ENCODE assay signal across 14 cellular contexts in genomic region chr1:47761974-47762373, GRCh38.
"Had no signal": no experiment of that assay in that cellular context is flagged by ENCODE, and none has a peak within 500 bp of the region (broad histone marks: within the 10 kb centered on the region; RNA-seq: fewer than 3 reads in every experiment).

No MANE protein-coding gene starts in this region.

- H3K4me1 ChIP-seq: lower lobe of right lung, right lobe of liver had no signal

- H3K27me3 ChIP-seq: brain microvascular endothelial cell, pancreas, right lobe of liver had no signal

- H3K4me3 Mint-ChIP-seq: activated CD4-positive, alpha-beta T cell treated with anti-CD3 and anti-CD28 coated beads, Interleukin-2, amount 10 ng/mL, durations not matched to agents 7 days and 5 days; activated CD8-positive, alpha-beta T cell treated with anti-CD3 and anti-CD28 coated beads, Interleukin-2, amount 10 ng/mL, durations not matched to agents 7 days and 5 days; activated naive CD4-positive, alpha-beta T cell treated with anti-CD3 and anti-CD28 coated beads, Interleukin-2, amount 10 ng/mL, durations not matched to agents 7 days and 5 days; natural killer cell; stimulated activated naive B cell treated with anti-CD40 and anti-IgM and Interleukin-4, amounts not matched to agents 10 μg/mL and 1 μg/mL and 100 μg/mL, for 72 hours had no signal

- FAIRE-seq: pancreas had no signal

- H3K36me3 ChIP-seq: brain microvascular endothelial cell, lower lobe of right lung, neutrophil, pancreas, right lobe of liver had no signal

- H3K27ac Mint-ChIP-seq: activated CD4-positive, alpha-beta T cell treated with anti-CD3 and anti-CD28 coated beads, Interleukin-2, amount 10 ng/mL, durations not matched to agents 7 days and 5 days; activated CD8-positive, alpha-beta T cell treated with anti-CD3 and anti-CD28 coated beads, Interleukin-2, amount 10 ng/mL, durations not matched to agents 7 days and 5 days; activated naive CD4-positive, alpha-beta T cell treated with anti-CD3 and anti-CD28 coated beads, Interleukin-2, amount 10 ng/mL, durations not matched to agents 7 days and 5 days; natural killer cell; stimulated activated naive B cell treated with anti-CD40 and anti-IgM and Interleukin-4, amounts not matched to agents 10 μg/mL and 1 μg/mL and 100 μg/mL, for 72 hours had no signal

- H3K4me1 Mint-ChIP-seq: activated CD4-positive, alpha-beta T cell treated with anti-CD3 and anti-CD28 coated beads, Interleukin-2, amount 10 ng/mL, durations not matched to agents 7 days and 5 days; activated naive CD4-positive, alpha-beta T cell treated with anti-CD3 and anti-CD28 coated beads, Interleukin-2, amount 10 ng/mL, durations not matched to agents 7 days and 5 days; natural killer cell; stimulated activated naive B cell treated with anti-CD40 and anti-IgM and Interleukin-4, amounts not matched to agents 10 μg/mL and 1 μg/mL and 100 μg/mL, for 72 hours had no signal

- H3K27me3 Mint-ChIP-seq: activated CD4-positive, alpha-beta T cell treated with anti-CD3 and anti-CD28 coated beads, Interleukin-2, amount 10 ng/mL, durations not matched to agents 7 days and 5 days had no signal

- ATAC-seq: activated CD8-positive, alpha-beta T cell treated with anti-CD3 and anti-CD28 coated beads, Interleukin-2, amount 10 ng/mL, durations not matched to agents 7 days and 5 days; left cardiac atrium; lower lobe of right lung; natural killer cell; pancreas; right lobe of liver; stimulated activated naive B cell treated with anti-CD40 and anti-IgM and Interleukin-4, amounts not matched to agents 10 μg/mL and 1 μg/mL and 100 μg/mL, for 72 hours had no signal

- H3K9me3 Mint-ChIP-seq: activated CD4-positive, alpha-beta T cell treated with anti-CD3 and anti-CD28 coated beads, Interleukin-2, amount 10 ng/mL, durations not matched to agents 7 days and 5 days; activated naive CD4-positive, alpha-beta T cell treated with anti-CD3 and anti-CD28 coated beads, Interleukin-2, amount 10 ng/mL, durations not matched to agents 7 days and 5 days; natural killer cell; stimulated activated naive B cell treated with anti-CD40 and anti-IgM and Interleukin-4, amounts not matched to agents 10 μg/mL and 1 μg/mL and 100 μg/mL, for 72 hours had no signal

- DNase-seq: activated CD4-positive, alpha-beta T cell treated with anti-CD3 and anti-CD28 coated beads, Interleukin-2, amount 10 ng/mL, durations not matched to agents 7 days and 5 days; activated CD8-positive, alpha-beta memory T cell treated with anti-CD3 and anti-CD28 coated beads, Interleukin-2, amount 50 U/mL, for 4 hours; activated CD8-positive, alpha-beta T cell treated with anti-CD3 and anti-CD28 coated beads, Interleukin-2, amount 10 ng/mL, durations not matched to agents 7 days and 5 days; activated effector memory CD4-positive, alpha-beta T cell treated with Interleukin-2 at 50 U/mL for 16 hours; activated naive CD4-positive, alpha-beta T cell treated with anti-CD3 and anti-CD28 coated beads, Interleukin-2, amount 10 ng/mL, durations not matched to agents 7 days and 5 days; activated T-cell treated with anti-CD3 and anti-CD28 coated beads, Interleukin-2, amount 50 U/mL, for 48 hours; brain microvascular endothelial cell; left cardiac atrium; lower lobe of right lung; natural killer cell; stimulated activated naive B cell treated with anti-CD40 and anti-IgM and Interleukin-4, amounts not matched to agents 10 μg/mL and 1 μg/mL and 100 μg/mL, for 72 hours had no signal

- H3K36me3 Mint-ChIP-seq: activated naive CD4-positive, alpha-beta T cell treated with anti-CD3 and anti-CD28 coated beads, Interleukin-2, amount 10 ng/mL, durations not matched to agents 7 days and 5 days; natural killer cell; stimulated activated naive B cell treated with anti-CD40 and anti-IgM and Interleukin-4, amounts not matched to agents 10 μg/mL and 1 μg/mL and 100 μg/mL, for 72 hours had no signal

- H3K27ac ChIP-seq: brain microvascular endothelial cell, lower lobe of right lung, neutrophil, pancreas, right lobe of liver had no signal

- H3K4me3 ChIP-seq: lower lobe of right lung, pancreas, right lobe of liver had no signal

- H3K9me3 ChIP-seq: lower lobe of right lung, neutrophil, pancreas, right lobe of liver had no signal
